In genomic region chr10:127926455-127926854, GRCh38 we compare ENCODE assay signal across 22 cellular contexts. TPM values are rescaled to one million over a fixed set of nuclear protein-coding genes. Genes with fewer than 3 reads are reported as not detected.
DNase-seq lines count a peak whose midpoint lies in the region; ATAC-seq, FAIRE-seq and TF ChIP-seq lines count a peak whose summit lies in the region.
"Had no signal": no experiment of that assay in that cellular context is flagged by ENCODE, and none has a peak within 500 bp of the region (broad histone marks: within the 10 kb centered on the region; RNA-seq: fewer than 3 reads in every experiment).

No MANE protein-coding gene starts in this region.

- H3K36me3 ChIP-seq in upper lobe of right lung: no peaks in the 10 kb centered on the region
- H3K36me3 ChIP-seq: thyroid gland had no signal

- H3K4me1 Mint-ChIP-seq in chondrocyte (ENCODE audit: low read depth): peaks cover 49% of the 10 kb centered on the region
- H3K4me1 Mint-ChIP-seq: activated B cell treated with CpG ODN at 0.5 μM for 24 hours; stimulated activated effector memory CD8-positive, alpha-beta T cell treated with anti-CD3 and anti-CD28 coated beads, Interleukin-12 subunit alpha, Interleukin-12 subunit beta, amount 100 ng/mL, for 72 hours had no signal

- no peak overlapping the region for H3K4me3 ChIP-seq in upper lobe of right lung
- H3K4me3 ChIP-seq: thyroid gland had no signal

- TF ChIP-seq POLR2A in H54 (IDR thresholded peaks at IDR 0.05; ENCODE audit: low read depth, low read length): no peak

- H3K27me3 Mint-ChIP-seq in chondrocyte (ENCODE audit: low read depth): no peaks in the 10 kb centered on the region

- H3K9me3 ChIP-seq in upper lobe of right lung: no peaks in the 10 kb centered on the region
- H3K9me3 ChIP-seq: thyroid gland had no signal

- intact Hi-C loops in Right ventricle myocardium inferior (cut with DNase I): no loop called here
- intact Hi-C loops in cardiac septum (cut with DNase I): no loop called here
- intact Hi-C loops in upper lobe of right lung (cut with DNase I): no loop called here

- peaks cover 45% of the 10 kb centered on the region for H3K4me1 ChIP-seq in upper lobe of right lung

- H3K9me3 Mint-ChIP-seq in chondrocyte (ENCODE audit: low read depth): peaks cover 3% of the 10 kb centered on the region
- H3K9me3 Mint-ChIP-seq: activated B cell treated with CpG ODN at 0.5 μM for 24 hours; immature natural killer cell; stimulated activated effector memory CD8-positive, alpha-beta T cell treated with anti-CD3 and anti-CD28 coated beads, Interleukin-12 subunit alpha, Interleukin-12 subunit beta, amount 100 ng/mL, for 72 hours had no signal

- peak overlapping the region; percentile 20 for H3K27ac ChIP-seq in upper lobe of right lung
- H3K27ac ChIP-seq: C4-2B, thyroid gland had no signal

- peaks cover 2% of the 10 kb centered on the region for H3K36me3 Mint-ChIP-seq in chondrocyte (ENCODE audit: low read depth)
- H3K36me3 Mint-ChIP-seq: immature natural killer cell; stimulated activated effector memory CD8-positive, alpha-beta T cell treated with anti-CD3 and anti-CD28 coated beads, Interleukin-12 subunit alpha, Interleukin-12 subunit beta, amount 100 ng/mL, for 72 hours had no signal

- FAIRE-seq in H54 (lab: Jason Lieb, UNC): no peak
- FAIRE-seq: small intestine had no signal

- no peak overlapping the region for H3K4me3 Mint-ChIP-seq in chondrocyte (ENCODE audit: unreplicated experiment)
- H3K4me3 Mint-ChIP-seq: activated B cell treated with CpG ODN at 0.5 μM for 24 hours; immature natural killer cell; stimulated activated effector memory CD8-positive, alpha-beta T cell treated with anti-CD3 and anti-CD28 coated beads, Interleukin-12 subunit alpha, Interleukin-12 subunit beta, amount 100 ng/mL, for 72 hours had no signal

- no peaks in the 10 kb centered on the region for H3K27me3 ChIP-seq in upper lobe of right lung
- H3K27me3 ChIP-seq: thyroid gland had no signal

- H3K27ac Mint-ChIP-seq in chondrocyte (ENCODE audit: unreplicated experiment): peak overlapping the region; percentile 84
- H3K27ac Mint-ChIP-seq: activated B cell treated with CpG ODN at 0.5 μM for 24 hours; immature natural killer cell; stimulated activated effector memory CD8-positive, alpha-beta T cell treated with anti-CD3 and anti-CD28 coated beads, Interleukin-12 subunit alpha, Interleukin-12 subunit beta, amount 100 ng/mL, for 72 hours had no signal

- TF ChIP-seq CTCF in chondrocyte (IDR thresholded peaks at IDR 0.05) (no peak), upper lobe of right lung (IDR thresholded peaks at IDR 0.05) (no peak), GM20000 (IDR thresholded peaks at IDR 0.05; ENCODE audit: extremely low read depth, missing control alignments) (no peak)

- DNase-seq in Right ventricle myocardium inferior (ENCODE audit: missing footprints) (no peak), cardiac septum (ENCODE audit: low spot score) (no peak), chondrocyte (ENCODE audit: low spot score) (no peak), medulla oblongata (ENCODE audit: extremely low spot score) (peak; percentile 73), upper lobe of right lung (no peak), GM20000 (ENCODE audit: low spot score) (no peak), H54 (ENCODE audit: insufficient read length, low spot score) (no peak)
- DNase-seq: 8988T; activated B cell treated with CpG ODN at 0.5 μM for 24 hours; activated effector memory CD4-positive, alpha-beta T cell treated with anti-CD3 and anti-CD28 coated beads, Interleukin-2, amount 50 U/mL, for 16 hours; immature natural killer cell; RPMI8226; small intestine had no signal

- peak; percentile 20 for ATAC-seq in Right ventricle myocardium inferior
- ATAC-seq in upper lobe of right lung: peak; percentile 62
- ATAC-seq in HG03460 (IDR thresholded peaks at IDR 0.05; ENCODE audit: unreplicated experiment): no peak
- ATAC-seq: HCT116; stimulated activated effector memory CD8-positive, alpha-beta T cell treated with anti-CD3 and anti-CD28 coated beads, Interleukin-12 subunit alpha, Interleukin-12 subunit beta, amount 100 ng/mL, for 72 hours had no signal

RNA-seq across cellular contexts. Expression of gene PTPRE, which starts 19.6 kb away (rescaled TPM):
- total RNA-seq in Right ventricle myocardium inferior (17.4 TPM), cardiac septum (51.1 TPM), chondrocyte (3.1 to 6.2 TPM (median 5.7 TPM) in 3 replicates), upper lobe of right lung (70.6 TPM)

RNA-seq across cellular contexts. Expression of gene CLRN3, which starts 33.7 kb away (rescaled TPM):
- total RNA-seq in Right ventricle myocardium inferior: not detected
- total RNA-seq in cardiac septum: not detected
- not detected in 3 replicates for total RNA-seq in chondrocyte
- not detected for total RNA-seq in upper lobe of right lung
- total RNA-seq: activated B cell treated with CpG ODN at 0.5 μM for 24 hours; epithelial cell of proximal tubule; mononuclear cell; osteocyte; T-helper 1 cell treated with Interleukin-12 subunit alpha and Interleukin-12 subunit beta and Interleukin-4 antibody, amounts not matched to agents 30 ng/mL and 1 ng/mL, for 36 hours; thyroid gland had no signal
